ENCODE assay signal across 8 cellular contexts in the genomic region with DNA sequence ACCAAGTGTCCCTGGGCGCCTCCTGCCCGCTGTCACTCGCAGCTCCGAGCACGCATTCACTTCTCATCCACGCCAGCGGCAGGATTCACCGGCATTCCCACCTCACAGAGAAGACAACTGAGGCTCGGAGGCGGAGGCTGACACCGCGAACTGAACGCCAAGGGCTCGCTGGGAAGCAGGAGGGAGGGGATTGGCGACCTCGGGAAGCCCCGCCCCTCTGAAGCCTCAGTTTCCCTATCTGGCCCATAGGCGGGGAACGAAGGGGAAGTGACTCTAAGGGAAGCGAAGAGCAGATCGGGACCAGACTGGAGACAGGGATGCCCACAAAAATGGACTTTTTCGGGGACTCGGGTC.
DNase-seq lines count a peak whose midpoint lies in the region; ATAC-seq and TF ChIP-seq lines count a peak whose summit lies in the region.

No MANE protein-coding gene starts in this region.

- in situ Hi-C loops in brain microvascular endothelial cell (cut with HindIII; ENCODE audit: low pct_ligation_motif_present, low sequenced_read_pairs) = no loop called here

- DNase-seq in AG08395 (ENCODE audit: low spot score) = peak; percentile 35
- peak; percentile 18 for DNase-seq in brain microvascular endothelial cell
- DNase-seq in kidney tubule cell (ENCODE audit: low spot score) = peak; percentile 37
- peak in 8 of 49 donors; percentile 34 to 70 (median 64) for DNase-seq in substantia nigra (lab: John Stamatoyannopoulos, UW)
- DNase-seq in NCI-H1092 (lab: John Stamatoyannopoulos, UW) = no peak
- no peak for DNase-seq in GDM1 (lab: John Stamatoyannopoulos, UW)
- DNase-seq in NCI-H774 (lab: John Stamatoyannopoulos, UW) = no peak

- H3K27me3 ChIP-seq in brain microvascular endothelial cell (replicated peaks) = no peaks in the 10 kb centered on the region

- H3K36me3 ChIP-seq in brain microvascular endothelial cell (replicated peaks) = peaks cover 6% of the 10 kb centered on the region

- no peak for TF ChIP-seq CTCF in brain microvascular endothelial cell (IDR thresholded peaks at IDR 0.05; ENCODE audit: low read depth, low read length, missing control alignments)

- peak overlapping the region; percentile 94 for H3K4me3 ChIP-seq in brain microvascular endothelial cell (ENCODE audit: low read depth, low read length)

- peak overlapping the region; percentile 90 for H3K27ac ChIP-seq in brain microvascular endothelial cell
- H3K27ac ChIP-seq in substantia nigra (ENCODE audit: low read depth, low read length, poor library complexity, severe bottlenecking) = peak overlapping the region; percentile 88

- peak; percentile 0 for ATAC-seq in HG03432 (IDR thresholded peaks at IDR 0.05; ENCODE audit: unreplicated experiment)

Comparison
In these comparisons a context has a peak if more than half of its experiments do, and no peak if none do; other contexts are left out.
1. DNase-seq: peak in AG08395 (single experiment), brain microvascular endothelial cell (single experiment) and kidney tubule cell (single experiment); none in NCI-H1092 (single experiment), GDM1 (single experiment) and NCI-H774 (single experiment).